In genomic region chr5:62403411-62404250, GRCh38 we compare ENCODE assay signal across 1 cellular context.
TF ChIP-seq lines count a peak whose summit lies in the region.

DIMT1 (minus strand) TSS chr5:62403905; CDS start chr5:62403772, 133 bp downstream.

TF ChIP-seq in HepG2, 621 proteins besides CTCF, POLR2A, EP300 and RAD21 (continued from another document and continues in another):
- TF ChIP-seq ZNF646 (CRISPR knock-in tag; IDR thresholded peaks at IDR 0.05) (no peak), ZBTB1 (CRISPR knock-in tag; IDR thresholded peaks at IDR 0.05; ENCODE audit: borderline replicate concordance) (no peak), ZEB1 (IDR thresholded peaks at IDR 0.05; ENCODE audit: insufficient replicate concordance, low read depth) (no peak), ZNF501 (CRISPR knock-in tag; IDR thresholded peaks at IDR 0.05) (peak; percentile 98), ZNF777 (CRISPR knock-in tag; IDR thresholded peaks at IDR 0.05) (no peak), SOX13 (IDR thresholded peaks at IDR 0.05) (no peak), SOX13 (CRISPR knock-in tag; conservative IDR thresholded peaks at IDR 0.05 in 1 of 2, IDR thresholded peaks at IDR 0.05 in 1 of 2) (peak in 1 of 2 experiments; percentile 53; a peak in 1 of 4 replicates), ZNF280B (CRISPR knock-in tag; IDR thresholded peaks at IDR 0.05; ENCODE audit: borderline replicate concordance) (peak; percentile 87), HMG20A (CRISPR knock-in tag; IDR thresholded peaks at IDR 0.05; ENCODE audit: borderline replicate concordance) (peak; percentile 56; the same call in 1 of the 2 replicates), ADNP (CRISPR knock-in tag; IDR thresholded peaks at IDR 0.05) (no peak), ZNF30 (CRISPR knock-in tag; IDR thresholded peaks at IDR 0.05) (peak; percentile 89; the same call in 1 of the 2 replicates), ZNF432 (CRISPR knock-in tag; IDR thresholded peaks at IDR 0.05; ENCODE audit: borderline replicate concordance) (no peak), REXO4 (CRISPR knock-in tag; IDR thresholded peaks at IDR 0.05; ENCODE audit: borderline replicate concordance) (no peak), RFX1 (IDR thresholded peaks at IDR 0.05) (no peak), THYN1 (CRISPR knock-in tag; IDR thresholded peaks at IDR 0.05; ENCODE audit: borderline replicate concordance, low read depth) (no peak), MIER2 (CRISPR knock-in tag; IDR thresholded peaks at IDR 0.05) (no peak), ZNF136 (CRISPR knock-in tag; IDR thresholded peaks at IDR 0.05; ENCODE audit: low read depth) (0 out of 2 replicates have a peak, but pooled peaks have one; percentile 49), ZNF720 (CRISPR knock-in tag; IDR thresholded peaks at IDR 0.05) (no peak), RFX5 (IDR thresholded peaks at IDR 0.05; ENCODE audit: low read depth, low read length) (no peak), FOXP4 (CRISPR knock-in tag; IDR thresholded peaks at IDR 0.05) (no peak), ZNF546 (CRISPR knock-in tag; conservative IDR thresholded peaks at IDR 0.05) (0 out of 2 replicates have a peak, but pooled peaks have one; percentile 46), ZNF609 (CRISPR knock-in tag; IDR thresholded peaks at IDR 0.05; ENCODE audit: borderline replicate concordance) (peak; percentile 58; the same call in 1 of the 2 replicates), SIN3B (IDR thresholded peaks at IDR 0.05; ENCODE audit: low read length) (no peak), ZNF24 (IDR thresholded peaks at IDR 0.05) (no peak), MTERF4 (CRISPR knock-in tag; IDR thresholded peaks at IDR 0.05) (no peak), HDAC6 (IDR thresholded peaks at IDR 0.05; ENCODE audit: low read depth, low read length) (no peak), NFYB (CRISPR knock-in tag; IDR thresholded peaks at IDR 0.05) (0 out of 2 replicates have a peak, but pooled peaks have one; percentile 45), ZNF282 (IDR thresholded peaks at IDR 0.05; ENCODE audit: partially characterized antibody) (no peak), ZNF484 (CRISPR knock-in tag; IDR thresholded peaks at IDR 0.05; ENCODE audit: borderline replicate concordance, low read depth) (0 out of 2 replicates have a peak, but pooled peaks have one; percentile 47), ZNF460 (CRISPR knock-in tag; IDR thresholded peaks at IDR 0.05; ENCODE audit: borderline replicate concordance) (no peak; the same call in 1 of the 2 replicates), FOXJ3 (CRISPR knock-in tag; IDR thresholded peaks at IDR 0.05; ENCODE audit: borderline replicate concordance) (no peak), KLF12 (CRISPR knock-in tag; IDR thresholded peaks at IDR 0.05; ENCODE audit: borderline replicate concordance) (no peak; the same call in 1 of the 2 replicates), TBX3 (IDR thresholded peaks at IDR 0.05; ENCODE audit: borderline replicate concordance) (no peak), CHD4 (IDR thresholded peaks at IDR 0.05; ENCODE audit: borderline replicate concordance, low read length) (no peak), FOXA1 (IDR thresholded peaks at IDR 0.05) (no peak), FOXA1 (CRISPR knock-in tag; IDR thresholded peaks at IDR 0.05) (no peak), LCORL (IDR thresholded peaks at IDR 0.05) (no peak), LCORL (CRISPR knock-in tag; IDR thresholded peaks at IDR 0.05) (no peak; the same call in 1 of the 2 replicates), ZNF614 (CRISPR knock-in tag; IDR thresholded peaks at IDR 0.05; ENCODE audit: borderline replicate concordance) (peak; percentile 89; the same call in 1 of the 2 replicates), SOX5 (CRISPR knock-in tag; IDR thresholded peaks at IDR 0.05; ENCODE audit: borderline replicate concordance) (peak; percentile 46; the same call in 1 of the 2 replicates)
- TF ChIP-seq, protein P1, sequence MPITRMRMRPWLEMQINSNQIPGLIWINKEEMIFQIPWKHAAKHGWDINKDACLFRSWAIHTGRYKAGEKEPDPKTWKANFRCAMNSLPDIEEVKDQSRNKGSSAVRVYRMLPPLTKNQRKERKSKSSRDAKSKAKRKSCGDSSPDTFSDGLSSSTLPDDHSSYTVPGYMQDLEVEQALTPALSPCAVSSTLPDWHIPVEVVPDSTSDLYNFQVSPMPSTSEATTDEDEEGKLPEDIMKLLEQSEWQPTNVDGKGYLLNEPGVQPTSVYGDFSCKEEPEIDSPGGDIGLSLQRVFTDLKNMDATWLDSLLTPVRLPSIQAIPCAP (CRISPR knock-in tag; IDR thresholded peaks at IDR 0.05; ENCODE audit: low read depth): no peak; the same call in 1 of the 2 replicates
- TF ChIP-seq, protein P2, sequence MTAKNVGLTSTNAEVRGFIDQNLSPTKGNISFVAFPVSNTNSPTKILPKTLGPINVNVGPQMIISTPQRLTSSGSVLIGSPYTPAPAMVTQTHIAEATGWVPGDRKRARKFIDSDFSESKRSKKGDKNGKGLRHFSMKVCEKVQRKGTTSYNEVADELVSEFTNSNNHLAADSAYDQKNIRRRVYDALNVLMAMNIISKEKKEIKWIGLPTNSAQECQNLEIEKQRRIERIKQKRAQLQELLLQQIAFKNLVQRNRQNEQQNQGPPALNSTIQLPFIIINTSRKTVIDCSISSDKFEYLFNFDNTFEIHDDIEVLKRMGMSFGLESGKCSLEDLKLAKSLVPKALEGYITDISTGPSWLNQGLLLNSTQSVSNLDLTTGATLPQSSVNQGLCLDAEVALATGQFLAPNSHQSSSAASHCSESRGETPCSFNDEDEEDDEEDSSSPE (CRISPR knock-in tag; IDR thresholded peaks at IDR 0.05): peak; percentile 90
- TF ChIP-seq, protein P3, sequence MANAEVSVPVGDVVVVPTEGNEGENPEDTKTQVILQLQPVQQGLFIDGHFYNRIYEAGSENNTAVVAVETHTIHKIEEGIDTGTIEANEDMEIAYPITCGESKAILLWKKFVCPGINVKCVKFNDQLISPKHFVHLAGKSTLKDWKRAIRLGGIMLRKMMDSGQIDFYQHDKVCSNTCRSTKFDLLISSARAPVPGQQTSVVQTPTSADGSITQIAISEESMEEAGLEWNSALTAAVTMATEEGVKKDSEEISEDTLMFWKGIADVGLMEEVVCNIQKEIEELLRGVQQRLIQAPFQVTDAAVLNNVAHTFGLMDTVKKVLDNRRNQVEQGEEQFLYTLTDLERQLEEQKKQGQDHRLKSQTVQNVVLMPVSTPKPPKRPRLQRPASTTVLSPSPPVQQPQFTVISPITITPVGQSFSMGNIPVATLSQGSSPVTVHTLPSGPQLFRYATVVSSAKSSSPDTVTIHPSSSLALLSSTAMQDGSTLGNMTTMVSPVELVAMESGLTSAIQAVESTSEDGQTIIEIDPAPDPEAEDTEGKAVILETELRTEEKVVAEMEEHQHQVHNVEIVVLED (CRISPR knock-in tag; IDR thresholded peaks at IDR 0.05; ENCODE audit: borderline replicate concordance): peak; percentile 89
